In genomic region chr3:42556089-42556632, GRCh38 we compare ENCODE assay signal across 10 cellular contexts. TPM values are rescaled to one million over a fixed set of nuclear protein-coding genes. Genes with fewer than 3 reads are reported as not detected.
DNase-seq lines count a peak whose midpoint lies in the region; ATAC-seq, FAIRE-seq and TF ChIP-seq lines count a peak whose summit lies in the region.
"Had no signal": no experiment of that assay in that cellular context is flagged by ENCODE, and none has a peak within 500 bp of the region (broad histone marks: within the 10 kb centered on the region; RNA-seq: fewer than 3 reads in every experiment).

No MANE protein-coding gene starts in this region.

- TF ChIP-seq CTCF in D721Med (IDR thresholded peaks at IDR 0.05; ENCODE audit: insufficient read depth, missing control alignments) = no peak

- intact Hi-C loops in left colon (cut with DNase I, micrococcal nuclease) = no loop called here

- DNase-seq in T-helper 9 cell (peak; percentile 33), left colon (no peak), NCI-H2196 treated with DMSO at 0.1 percent for 48 hours (lab: John Stamatoyannopoulos, UW; ENCODE audit: unreplicated experiment) (no peak), D721Med (ENCODE audit: insufficient read length, low spot score) (no peak), CD1c-positive myeloid dendritic cell (ENCODE audit: extremely low spot score) (no peak)

- no peak for FAIRE-seq in D721Med (lab: Jason Lieb, UNC)
- FAIRE-seq: colon, keratinocyte had no signal

- ATAC-seq in GM18511 (IDR thresholded peaks at IDR 0.05; ENCODE audit: unreplicated experiment) (peak; percentile 68), HG02981 (IDR thresholded peaks at IDR 0.05; ENCODE audit: unreplicated experiment) (peak; percentile 80), left colon (peak; percentile 22), GM21576 (IDR thresholded peaks at IDR 0.05; ENCODE audit: unreplicated experiment) (no peak)

RNA-seq across cellular contexts. Expression of gene SEC22C, which starts 25.6 kb away (rescaled TPM):
- 10 to 100 TPM; 11.4 to 15.2 TPM for total RNA-seq in left colon

RNA-seq across cellular contexts. Expression of gene SS18L2, which starts 34.5 kb away (rescaled TPM):
- 10 to 100 TPM; 19.0 to 20.5 TPM for total RNA-seq in left colon

RNA-seq across cellular contexts. Expression of gene NKTR, which starts 44.3 kb away (rescaled TPM):
- 10 to 100 TPM; 54.1 to 63.9 TPM for total RNA-seq in left colon

RNA-seq across cellular contexts. Expression of gene VIPR1, which starts 53.7 kb away (rescaled TPM):
- 100 to 1,000 TPM; 128 to 137 TPM for total RNA-seq in left colon
